1 cellular context compared by ENCODE assay signal in genomic region chr1:56423716-56424115, GRCh38.
TF ChIP-seq lines count a peak whose summit lies in the region.

No MANE protein-coding gene starts in this region.

TF ChIP-seq in IMR-90, 13 proteins besides CTCF, POLR2A, EP300 and RAD21:
- TF ChIP-seq MAFK (IDR thresholded peaks at IDR 0.05; ENCODE audit: low read depth, low read length) (no peak), MXI1 (IDR thresholded peaks at IDR 0.05; ENCODE audit: borderline replicate concordance, low read depth, low read length) (no peak), ELK1 (IDR thresholded peaks at IDR 0.05; ENCODE audit: borderline replicate concordance, low read depth, low read length) (no peak), MAZ (IDR thresholded peaks at IDR 0.05; ENCODE audit: borderline replicate concordance, low read depth, low read length) (no peak), RCOR1 (IDR thresholded peaks at IDR 0.05; ENCODE audit: insufficient replicate concordance, low read length) (no peak), USF2 (IDR thresholded peaks at IDR 0.05; ENCODE audit: low read depth, low read length) (no peak), FOS (IDR thresholded peaks at IDR 0.05; ENCODE audit: low read depth, low read length) (no peak), CEBPB (IDR thresholded peaks at IDR 0.05; ENCODE audit: low read depth, low read length) (no peak), SMC3 (IDR thresholded peaks at IDR 0.05; ENCODE audit: low read depth, low read length) (no peak), BHLHE40 (IDR thresholded peaks at IDR 0.05; ENCODE audit: low read depth, low read length) (no peak), NFE2L2 (IDR thresholded peaks at IDR 0.05; ENCODE audit: low read depth, low read length) (no peak)
TF ChIP-seq in IMR-90: peak in this region for 0.
